8 cellular contexts compared by ENCODE assay signal in the genomic region with DNA sequence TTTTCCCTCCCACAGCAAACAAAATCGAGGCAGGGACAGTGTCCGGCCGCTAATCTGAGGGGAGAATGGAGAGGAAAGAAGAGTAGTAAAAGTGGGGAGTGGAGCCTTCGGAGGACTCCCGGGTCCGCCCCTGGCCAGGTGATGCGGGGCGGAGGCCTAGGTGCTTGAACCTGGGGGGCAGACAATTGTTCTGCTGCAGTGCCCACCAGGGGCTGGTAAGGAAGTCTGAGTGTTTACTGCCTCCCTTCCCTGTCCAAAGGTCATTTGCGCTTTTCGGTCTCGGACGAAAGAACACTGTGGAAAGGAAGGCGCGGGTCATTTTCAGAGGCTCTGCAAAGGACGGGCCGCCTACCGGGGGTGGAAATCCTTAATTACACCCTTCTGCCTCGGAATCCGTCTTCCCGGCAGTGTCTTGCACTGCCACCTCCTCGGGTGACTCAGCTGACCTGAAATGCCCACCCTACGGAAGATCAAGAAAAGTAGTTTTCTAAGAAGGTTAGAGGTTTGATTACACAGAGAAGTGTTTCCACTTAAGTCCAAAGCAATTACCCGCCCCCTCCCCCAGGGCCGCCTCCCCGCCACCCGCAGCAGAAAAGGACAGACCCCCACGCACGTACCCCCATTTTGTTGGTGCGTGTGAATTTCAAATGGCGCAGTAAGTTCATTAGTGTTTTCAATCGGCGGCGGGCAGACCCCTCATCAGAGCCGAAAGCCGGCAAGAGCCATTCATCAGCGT.
A peak's percentile ranks its signal among the peaks of the same experiment; 100 is the strongest.
DNase-seq lines count a peak whose midpoint lies in the region; ATAC-seq, FAIRE-seq and TF ChIP-seq lines count a peak whose summit lies in the region.

No MANE protein-coding gene starts in this region.

- peaks cover 10% of the 10 kb centered on the region for H3K4me1 Mint-ChIP-seq in activated CD4-positive, alpha-beta T cell treated with anti-CD3 and anti-CD28 coated beads, Interleukin-2, amount 10 ng/mL, durations not matched to agents 7 days and 5 days
- peaks cover 28% of the 10 kb centered on the region for H3K4me1 Mint-ChIP-seq in astrocyte (ENCODE audit: low read depth, unreplicated experiment)

- TF ChIP-seq POLR2A in thyroid gland (IDR thresholded peaks at IDR 0.05), result no peak

- intact Hi-C loops in left colon (cut with DNase I, micrococcal nuclease) (no loop called here), thyroid gland (cut with DNase I) (no loop called here)

- H3K4me2 ChIP-seq in astrocyte (ENCODE audit: low read length), result peak overlapping the region; percentile 98

- POLR2A ChIA-PET in activated CD4-positive, alpha-beta T cell treated with anti-CD3 and anti-CD28 coated beads, Interleukin-2, amount 10 ng/mL, durations not matched to agents 7 days and 5 days (lab: Charles Lee), result no interaction called here

- peak overlapping the region; percentile 58 for H3K4me3 Mint-ChIP-seq in activated CD4-positive, alpha-beta T cell treated with anti-CD3 and anti-CD28 coated beads, Interleukin-2, amount 10 ng/mL, durations not matched to agents 7 days and 5 days
- peak overlapping the region; percentile 99 for H3K4me3 Mint-ChIP-seq in astrocyte (ENCODE audit: unreplicated experiment)

- H4K20me1 ChIP-seq in astrocyte (ENCODE audit: insufficient read depth, low read length), result peaks cover 4% of the 10 kb centered on the region

- no peaks in the 10 kb centered on the region for H3K36me3 Mint-ChIP-seq in activated CD4-positive, alpha-beta T cell treated with anti-CD3 and anti-CD28 coated beads, Interleukin-2, amount 10 ng/mL, durations not matched to agents 7 days and 5 days (ENCODE audit: low read depth)
- H3K36me3 Mint-ChIP-seq in astrocyte (ENCODE audit: low read depth, unreplicated experiment), result peaks cover 5% of the 10 kb centered on the region

- DNase-seq in activated CD4-positive, alpha-beta T cell treated with anti-CD3 and anti-CD28 coated beads, Interleukin-2, amount 10 ng/mL, durations not matched to agents 7 days and 5 days, result no peak
- DNase-seq in activated CD4-positive, alpha-beta T cell treated with anti-CD3 and anti-CD28 coated beads, Interleukin-2, amount 50 U/mL, for 1 hour, result no peak
- DNase-seq in astrocyte (ENCODE audit: low read depth), result peak; percentile 37
- peak in 1 of 2 donors; percentile 34 for DNase-seq in left colon
- peak; percentile 20 to 32 for DNase-seq in thyroid gland

- H3K9me3 ChIP-seq in astrocyte (ENCODE audit: insufficient read depth, low read depth, low read length) (no peaks in the 10 kb centered on the region), thyroid gland (no peaks in the 10 kb centered on the region)

- peaks cover 74% of the 10 kb centered on the region for H3K27me3 Mint-ChIP-seq in activated CD4-positive, alpha-beta T cell treated with anti-CD3 and anti-CD28 coated beads, Interleukin-2, amount 10 ng/mL, durations not matched to agents 7 days and 5 days
- H3K27me3 Mint-ChIP-seq in astrocyte (ENCODE audit: low read depth, unreplicated experiment), result no peaks in the 10 kb centered on the region

- CTCF ChIA-PET in activated CD4-positive, alpha-beta T cell treated with anti-CD3 and anti-CD28 coated beads, Interleukin-2, amount 10 ng/mL, durations not matched to agents 7 days and 5 days (lab: Charles Lee), result no interaction called here

- H3K9me3 Mint-ChIP-seq in activated CD4-positive, alpha-beta T cell treated with anti-CD3 and anti-CD28 coated beads, Interleukin-2, amount 10 ng/mL, durations not matched to agents 7 days and 5 days, result no peaks in the 10 kb centered on the region
- H3K9me3 Mint-ChIP-seq in astrocyte (ENCODE audit: unreplicated experiment), result peaks cover 2% of the 10 kb centered on the region

- peak; percentile 91 for ATAC-seq in left colon
- no peak for ATAC-seq in HG03039 (IDR thresholded peaks at IDR 0.05; ENCODE audit: unreplicated experiment)
- ATAC-seq in HG03354 (IDR thresholded peaks at IDR 0.05; ENCODE audit: poor library complexity, severe bottlenecking, unreplicated experiment), result no peak
- no peak for ATAC-seq in HG03097 (IDR thresholded peaks at IDR 0.05; ENCODE audit: low FRiP score, unreplicated experiment)

- peak overlapping the region; percentile 62 for H2AFZ ChIP-seq in astrocyte (ENCODE audit: low read depth, low read length)

- H3K27me3 ChIP-seq in astrocyte (ENCODE audit: insufficient read depth, low read length), result no peaks in the 10 kb centered on the region
- H3K27me3 ChIP-seq in thyroid gland, result no peaks in the 10 kb centered on the region

- H3K27ac ChIP-seq in astrocyte (ENCODE audit: low read depth, low read length) (peak overlapping the region; percentile 96), thyroid gland (peak overlapping the region in 2 of 3 donors; percentile 22 to 56)

- no peaks in the 10 kb centered on the region for H3K36me3 ChIP-seq in astrocyte (ENCODE audit: insufficient read depth, low read length)
- no peaks in the 10 kb centered on the region for H3K36me3 ChIP-seq in thyroid gland

- TF ChIP-seq CTCF in astrocyte (IDR thresholded peaks at IDR 0.05; ENCODE audit: insufficient read depth, low read depth, low read length) (no peak), thyroid gland (IDR thresholded peaks at IDR 0.05) (no peak)

- H3K79me2 ChIP-seq in astrocyte (ENCODE audit: insufficient read depth, low read length), result peaks cover 66% of the 10 kb centered on the region

- H3K4me1 ChIP-seq in astrocyte (ENCODE audit: insufficient read depth, low read length) (peaks cover 27% of the 10 kb centered on the region), thyroid gland (peaks cover 0 to 13% of the 10 kb centered on the region in 2 donors)

- H3K4me3 ChIP-seq in astrocyte (ENCODE audit: insufficient read depth, low read depth, low read length) (peak overlapping the region; percentile 81), thyroid gland (replicated peaks in 1 of 3) (peak overlapping the region; percentile 62 to 85 (median 70))

- FAIRE-seq in astrocyte (lab: Jason Lieb, UNC), result no peak

- peak overlapping the region; percentile 98 for H3K9ac ChIP-seq in astrocyte (ENCODE audit: low read length)

- H3K27ac Mint-ChIP-seq in activated CD4-positive, alpha-beta T cell treated with anti-CD3 and anti-CD28 coated beads, Interleukin-2, amount 10 ng/mL, durations not matched to agents 7 days and 5 days, result no peak overlapping the region
- H3K27ac Mint-ChIP-seq in astrocyte (ENCODE audit: unreplicated experiment), result peak overlapping the region; percentile 99

- WGBS in thyroid gland, 2 donors, result 2% methylated on average over 36 of the region's 36 CpGs

Comparison
In these comparisons a context has a peak if more than half of its experiments do, and no peak if none do; other contexts are left out.
1. DNase-seq: peak in astrocyte (single experiment) and thyroid gland (2 of 2); none in activated CD4-positive, alpha-beta T cell treated with anti-CD3 and anti-CD28 coated beads, Interleukin-2, amount 10 ng/mL, durations not matched to agents 7 days and 5 days (single experiment) and activated CD4-positive, alpha-beta T cell treated with anti-CD3 and anti-CD28 coated beads, Interleukin-2, amount 50 U/mL, for 1 hour (single experiment).